14 cellular contexts compared by ENCODE assay signal in the genomic region with DNA sequence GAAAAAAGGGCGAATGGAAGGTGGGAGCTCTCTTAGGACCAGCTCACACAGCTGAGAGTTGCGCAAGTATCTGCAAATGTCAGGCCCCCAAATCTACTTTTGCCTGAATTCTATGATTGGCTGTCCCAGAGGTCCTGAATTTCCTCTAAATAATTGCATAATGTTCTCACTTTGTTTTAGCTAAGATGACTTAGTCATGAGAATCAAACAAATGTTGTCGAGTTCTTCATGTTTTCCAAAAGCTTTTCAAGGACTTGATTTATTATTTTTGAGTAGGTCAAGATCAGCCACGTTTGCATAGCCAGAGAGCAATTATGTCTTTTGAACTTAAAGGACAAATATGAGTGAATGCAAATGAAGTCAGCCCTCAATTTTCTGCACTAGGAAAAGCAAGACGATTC.
DNase-seq lines count a peak whose midpoint lies in the region; ATAC-seq and TF ChIP-seq lines count a peak whose summit lies in the region.
"Had no signal": no experiment of that assay in that cellular context is flagged by ENCODE, and none has a peak within 500 bp of the region (broad histone marks: within the 10 kb centered on the region; RNA-seq: fewer than 3 reads in every experiment).

No MANE protein-coding gene starts in this region.

- no peak for TF ChIP-seq CTCF in choroid plexus epithelial cell (conservative IDR thresholded peaks at IDR 0.05; ENCODE audit: low read depth, low read length)
- no peak for TF ChIP-seq CTCF in stomach (IDR thresholded peaks at IDR 0.05)

- TF ChIP-seq POLR2A in stomach (IDR thresholded peaks at IDR 0.05), result no peak

- peak overlapping the region in 4 of 5 donors; percentile 6 to 79 (median 66) for H3K27ac ChIP-seq in stomach
- H3K27ac ChIP-seq: PC-9 had no signal

- WGBS in stomach, 5 donors, result 37 to 47% (median 44%) methylated on average over 5 of the region's 5 CpGs

- H3K4me3 ChIP-seq in choroid plexus epithelial cell (ENCODE audit: low read depth, low read length) (no peak overlapping the region), stomach (no peak overlapping the region)
- H3K4me3 ChIP-seq: PC-9 had no signal

- no peaks in the 10 kb centered on the region for H3K36me3 ChIP-seq in stomach

- TF ChIP-seq EP300 in stomach (IDR thresholded peaks at IDR 0.05), result no peak

- no peaks in the 10 kb centered on the region for H3K9me3 ChIP-seq in stomach

- H3K27me3 ChIP-seq in stomach, result no peaks in the 10 kb centered on the region

- DNase-seq in GM03348 (ENCODE audit: low spot score) (peak; percentile 40), choroid plexus epithelial cell (ENCODE audit: low read depth) (peak; percentile 22), left ventricle myocardium superior (no peak), stomach (no peak), NK-92 (lab: John Stamatoyannopoulos, UW; ENCODE audit: unreplicated experiment) (no peak), NCI-H2029 treated with DMSO at 0.1 percent for 48 hours (lab: John Stamatoyannopoulos, UW) (no peak), germinal center (ENCODE audit: low spot score) (no peak)
- DNase-seq: activated CD4-positive, alpha-beta T cell treated with anti-CD3 and anti-CD28 coated beads, Interleukin-2, amount 50 U/mL, for 48 hours; activated naive CD8-positive, alpha-beta T cell treated with anti-CD3 and anti-CD28 coated beads, Interleukin-2, amount 10 ng/mL, durations not matched to agents 7 days and 5 days; activated T-cell treated with anti-CD3 and anti-CD28 coated beads, Interleukin-2, amount 50 U/mL, for 24 hours; NCI-H187; NCI-H510A treated with DMSO at 0.1 percent for 48 hours; PC-9 had no signal

- peaks cover 13 to 51% (median 34%) of the 10 kb centered on the region in 4 donors for H3K4me1 ChIP-seq in stomach

- ATAC-seq in left ventricle myocardium superior, result peak; percentile 77
- ATAC-seq in HG02759 (IDR thresholded peaks at IDR 0.05; ENCODE audit: unreplicated experiment), result no peak

- intact Hi-C loops in left ventricle myocardium superior (cut with micrococcal nuclease), result no loop called here
- intact Hi-C loops in stomach (cut with DNase I; ENCODE audit: low total_unique reads), result no loop called here

Comparison
In these comparisons a context has a peak if more than half of its experiments do, and no peak if none do; other contexts are left out.
1. DNase-seq: peak in GM03348 (single experiment) and choroid plexus epithelial cell (single experiment); none in left ventricle myocardium superior (single experiment), stomach (single experiment), NK-92 (single experiment), NCI-H2029 treated with DMSO at 0.1 percent for 48 hours (single experiment) and germinal center (single experiment).